In the genomic region with DNA sequence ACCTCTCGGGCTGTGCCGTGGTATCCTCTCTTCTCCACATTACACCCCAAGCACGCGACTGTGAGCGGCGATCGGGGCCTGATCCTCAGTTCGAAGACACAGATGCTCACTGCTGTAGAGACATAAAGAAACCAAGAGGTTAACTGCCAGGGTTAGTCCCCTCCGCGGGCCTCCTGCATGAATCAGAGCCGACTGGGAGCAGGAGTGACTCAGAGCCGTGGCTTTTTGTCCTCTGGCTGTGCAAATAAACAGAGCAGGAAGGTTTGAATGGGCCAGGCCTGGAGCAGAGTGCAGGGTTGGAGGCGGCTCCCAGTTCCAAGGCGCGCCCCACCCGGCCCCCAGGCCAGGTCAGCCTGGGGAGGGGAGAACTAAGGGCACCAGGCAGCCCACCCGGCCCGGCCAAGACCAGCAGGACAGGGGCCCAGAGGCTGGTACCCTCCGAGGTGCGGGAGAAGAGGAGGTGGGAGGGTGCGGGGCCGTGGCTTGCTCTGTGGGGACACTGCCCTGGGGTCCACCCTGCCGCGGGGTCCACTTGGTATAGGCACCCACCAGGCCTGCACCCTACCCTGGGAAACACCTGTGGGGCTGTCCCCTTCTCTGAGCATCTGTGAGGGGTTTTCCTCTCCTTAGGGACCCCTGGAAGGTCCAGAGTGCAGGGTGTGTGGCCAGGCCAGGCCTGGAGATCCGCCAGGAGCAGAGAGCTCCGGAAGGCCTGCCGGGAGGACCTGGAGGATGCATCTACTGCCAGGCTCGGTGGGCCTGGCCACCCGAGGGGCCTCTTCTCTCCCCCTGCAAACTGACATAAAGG, we compare ENCODE assay signal across 9 cellular contexts. TPM values are rescaled to one million over a fixed set of nuclear protein-coding genes. Genes with fewer than 3 reads are reported as not detected.
A peak's percentile ranks its signal among the peaks of the same experiment; 100 is the strongest.
DNase-seq lines count a peak whose midpoint lies in the region; ATAC-seq and TF ChIP-seq lines count a peak whose summit lies in the region.
"Had no signal": no experiment of that assay in that cellular context is flagged by ENCODE, and none has a peak within 500 bp of the region (broad histone marks: within the 10 kb centered on the region; RNA-seq: fewer than 3 reads in every experiment).

No MANE protein-coding gene starts in this region.

- ATAC-seq in HG03135 (IDR thresholded peaks at IDR 0.05; ENCODE audit: unreplicated experiment), result no peak

- no peak overlapping the region for H3K9ac ChIP-seq in endodermal cell (ENCODE audit: extremely low read depth, low read length, poor library complexity, severe bottlenecking)
- peak overlapping the region in 1 of 2 donors; percentile 65 for H3K9ac ChIP-seq in mucosa of rectum (ENCODE audit: low read depth in 1 of 2, low read length in 2 of 2)
- H3K9ac ChIP-seq in subcutaneous abdominal adipose tissue (ENCODE audit: low read length in 5 of 5), result peak overlapping the region in 3 of 5 donors; percentile 0 to 63 (median 52)

- no peak for TF ChIP-seq CTCF in endodermal cell (conservative IDR thresholded peaks at IDR 0.05)

- H3K9me3 ChIP-seq in endodermal cell (ENCODE audit: control insufficient read depth, low read length) (no peaks in the 10 kb centered on the region), mucosa of rectum (ENCODE audit: control insufficient read depth in 2 of 2, low read length in 2 of 2) (no peaks in the 10 kb centered on the region), subcutaneous abdominal adipose tissue (ENCODE audit: control insufficient read depth in 5 of 5, low read length in 5 of 5) (no peaks in the 10 kb centered on the region)

- H3K27ac ChIP-seq in endodermal cell (ENCODE audit: low read depth, low read length), result peak overlapping the region; percentile 78
- H3K27ac ChIP-seq in mucosa of rectum (ENCODE audit: low read depth in 2 of 2, low read length in 2 of 2), result peak overlapping the region; percentile 63 to 67
- H3K27ac ChIP-seq in subcutaneous abdominal adipose tissue (ENCODE audit: low read depth, low read length), result peak overlapping the region; percentile 94
- H3K27ac ChIP-seq: 22Rv1 had no signal

- H3K4me3 ChIP-seq in endodermal cell (ENCODE audit: low read length), result no peak overlapping the region
- H3K4me3 ChIP-seq in mucosa of rectum (ENCODE audit: low read length in 2 of 2), result peak overlapping the region in 1 of 2 donors; percentile 52
- peak overlapping the region in 3 of 5 donors; percentile 6 to 28 (median 26) for H3K4me3 ChIP-seq in subcutaneous abdominal adipose tissue (ENCODE audit: low read depth in 1 of 5, low read length in 5 of 5)

- no peaks in the 10 kb centered on the region for H3K36me3 Mint-ChIP-seq in endodermal cell (ENCODE audit: low read depth)

- H3K27me3 ChIP-seq in endodermal cell (ENCODE audit: control insufficient read depth, insufficient read depth, low read length, poor library complexity, severe bottlenecking) (no peaks in the 10 kb centered on the region), mucosa of rectum (ENCODE audit: control insufficient read depth in 2 of 2, insufficient read depth in 2 of 2, low read length in 2 of 2) (no peaks in the 10 kb centered on the region), subcutaneous abdominal adipose tissue (ENCODE audit: control insufficient read depth in 5 of 5, insufficient read depth in 4 of 5, low read length in 5 of 5) (no peaks in the 10 kb centered on the region)

- H3K4me1 ChIP-seq in endodermal cell (ENCODE audit: control insufficient read depth, insufficient read depth, low read length), result peaks cover 9% of the 10 kb centered on the region
- H3K4me1 ChIP-seq in mucosa of rectum (ENCODE audit: control insufficient read depth in 2 of 2, insufficient read depth in 2 of 2, low read length in 2 of 2), result peaks cover 10 to 16% of the 10 kb centered on the region in 2 donors
- H3K4me1 ChIP-seq in subcutaneous abdominal adipose tissue (ENCODE audit: control insufficient read depth in 5 of 5, insufficient read depth in 5 of 5, low read length in 5 of 5), result peaks cover 20 to 81% (median 66%) of the 10 kb centered on the region in 5 donors

- no peak overlapping the region for H3K4me3 Mint-ChIP-seq in endodermal cell

- H3K27ac Mint-ChIP-seq in endodermal cell, result peak overlapping the region; percentile 91

- no peaks in the 10 kb centered on the region for H3K36me3 ChIP-seq in endodermal cell (ENCODE audit: control insufficient read depth, insufficient read depth, low read length)
- H3K36me3 ChIP-seq in mucosa of rectum (ENCODE audit: control insufficient read depth in 2 of 2, insufficient read depth in 2 of 2, low read length in 2 of 2), result no peaks in the 10 kb centered on the region
- H3K36me3 ChIP-seq in subcutaneous abdominal adipose tissue (ENCODE audit: control insufficient read depth in 5 of 5, insufficient read depth in 5 of 5, low read length in 5 of 5), result peaks cover 0 to 6% (median 0%) of the 10 kb centered on the region in 5 donors

- peak; percentile 24 for DNase-seq in DMS 273 (lab: John Stamatoyannopoulos, UW; ENCODE audit: unreplicated experiment)
- DNase-seq in DMS 273 treated with DMSO at 0.1 percent for 48 hours (lab: John Stamatoyannopoulos, UW), result no peak
- peak; percentile 12 for DNase-seq in RPMI8226
- DNase-seq in endodermal cell, result peak; percentile 94
- no peak for DNase-seq in activated gamma-delta T cell treated with Interleukin-2 at 50 U/mL for 16 hours

- 26 to 48% methylated on average over 17 to 28 of the region's 29 CpGs for WGBS in endodermal cell (ENCODE audit: insufficient coverage in 1 of 2, insufficient read length in 1 of 2), 2 experiments

- H3K27me3 Mint-ChIP-seq in endodermal cell (ENCODE audit: insufficient read depth), result no peaks in the 10 kb centered on the region

- H3K4me1 Mint-ChIP-seq in endodermal cell, result peaks cover 9% of the 10 kb centered on the region

- no peaks in the 10 kb centered on the region for H3K9me3 Mint-ChIP-seq in endodermal cell

RNA-seq across cellular contexts. Expression of gene TWIST2, which starts 16.5 kb away (rescaled TPM):
- total RNA-seq in endodermal cell, result 1 to 10 TPM in 1 of 2 donors, not detected in 1; 1.9 TPM
- polyA plus RNA-seq in endodermal cell (2013, experiment 1 of 2), result 1.3 TPM
- polyA plus RNA-seq in endodermal cell (2013, experiment 2 of 2), result 0.83 TPM

Comparison
In these comparisons a context has a peak if more than half of its experiments do, and no peak if none do; other contexts are left out.
1. DNase-seq: peak in DMS 273 (single experiment), RPMI8226 (single experiment) and endodermal cell (single experiment); none in DMS 273 treated with DMSO at 0.1 percent for 48 hours (single experiment) and activated gamma-delta T cell treated with Interleukin-2 at 50 U/mL for 16 hours (single experiment).
2. Peak in every context shown above with its lines, with median percentiles within 50 percentile points of each other: H3K27ac ChIP-seq.